Comparison of ENCODE assay signal across 7 cellular contexts in genomic region chr9:62909447-62909846, GRCh38.
A peak's percentile ranks its signal among the peaks of the same experiment; 100 is the strongest.
DNase-seq lines count a peak whose midpoint lies in the region; ATAC-seq, FAIRE-seq and TF ChIP-seq lines count a peak whose summit lies in the region.
"Not testable (repeated sequence)": the region's sequence is repeated elsewhere in the genome, so short reads cannot be mapped to it uniquely, and the experiment has no call there.

No MANE protein-coding gene starts in this region.

- not testable (repeated sequence) for H3K27ac ChIP-seq in RWPE2 (ENCODE audit: poor library complexity, severe bottlenecking); kidney (ENCODE audit: low read depth in 2 of 2, low read length in 2 of 2); aorta (ENCODE audit: low read depth in 1 of 2, low read length in 2 of 2)

- FAIRE-seq in frontal cortex (lab: Jason Lieb, UNC), result peak; percentile 77
- FAIRE-seq in kidney (lab: Jason Lieb, UNC), result not testable (repeated sequence)

- H3K36me3 ChIP-seq in BE2C; RWPE2 (ENCODE audit: low read depth); kidney (ENCODE audit: control insufficient read depth in 1 of 2, insufficient read depth in 2 of 2, low read length in 2 of 2); aorta (ENCODE audit: control insufficient read depth in 1 of 2, insufficient read depth in 2 of 2, low read length in 1 of 2): not testable (repeated sequence)

- H3K4me1 ChIP-seq in BE2C; RWPE2 (ENCODE audit: insufficient read depth, poor library complexity, severe bottlenecking); kidney (ENCODE audit: control insufficient read depth in 1 of 2, insufficient read depth in 1 of 2, low read depth in 1 of 2, low read length in 2 of 2); aorta (ENCODE audit: control insufficient read depth in 1 of 2, insufficient read depth in 2 of 2, low read length in 2 of 2): not testable (repeated sequence)

- not testable (repeated sequence) for H3K27me3 ChIP-seq in BE2C; RWPE2 (ENCODE audit: insufficient read depth, poor library complexity, severe bottlenecking); aorta (ENCODE audit: control insufficient read depth in 1 of 2, insufficient read depth in 2 of 2, low read length in 1 of 2)

- not testable (repeated sequence) for TF ChIP-seq CTCF in BE2C (IDR thresholded peaks at IDR 0.05; ENCODE audit: low read depth, low read length); RWPE2 (IDR thresholded peaks at IDR 0.05; ENCODE audit: poor library complexity, severe bottlenecking); kidney (IDR thresholded peaks at IDR 0.05; ENCODE audit: borderline replicate concordance, extremely low read depth, insufficient read depth)

- 71 to 75% methylated on average over 4 to 5 of the region's 8 CpGs for WGBS in aorta, 2 donors

- H3K9me3 ChIP-seq in BE2C; RWPE2 (ENCODE audit: severe bottlenecking); kidney (ENCODE audit: control insufficient read depth in 1 of 2, low read length in 2 of 2); aorta (ENCODE audit: control insufficient read depth, low read length): not testable (repeated sequence)

- ATAC-seq in RWPE2 (ENCODE audit: low read depth); aorta (ENCODE audit: low FRiP score): not testable (repeated sequence)

- DNase-seq in BE2C (peak; percentile 3), RWPE2 (ENCODE audit: low spot score) (peak; percentile 4), kidney (peak; percentile 48), posterior vena cava (ENCODE audit: low spot score) (peak; percentile 31), aorta (peak; percentile 29 to 45)
- peak; percentile 58 for DNase-seq in activated effector memory CD4-positive, alpha-beta T cell treated with anti-CD3 and anti-CD28 coated beads, Interleukin-2, amount 50 U/mL, for 16 hours
- DNase-seq in frontal cortex (ENCODE audit: low spot score in 2 of 2), result not testable (repeated sequence)

- not testable (repeated sequence) for H3K4me3 ChIP-seq in BE2C (ENCODE audit: low read depth, low read length); RWPE2 (ENCODE audit: severe bottlenecking); kidney (ENCODE audit: low read length in 2 of 2); aorta (ENCODE audit: low read length in 2 of 2)

- H3K9ac ChIP-seq in kidney (ENCODE audit: low read length in 2 of 2), result not testable (repeated sequence)

- intact Hi-C loops in kidney (cut with DNase I); posterior vena cava (cut with DNase I); aorta (cut with DNase I): not testable (repeated sequence)
